In genomic region chr21:44949161-44950015, GRCh38 we compare ENCODE assay signal across 8 cellular contexts. TPM values are rescaled to one million over a fixed set of nuclear protein-coding genes. Genes with fewer than 3 reads are reported as not detected.
DNase-seq lines count a peak whose midpoint lies in the region; ATAC-seq and TF ChIP-seq lines count a peak whose summit lies in the region.

No MANE protein-coding gene starts in this region.

- no peaks in the 10 kb centered on the region; the same call in 1 of the 2 replicates for H3K36me3 Mint-ChIP-seq in HFFc6 (ENCODE audit: low read depth)

- POLR2A ChIA-PET in RWPE1 (lab: Yijun Ruan, JAX; ENCODE audit: low non-redundant PET) = interaction anchor here (1.1 kb wide), 1 partner anchor 10 kb away, joined by 4 read pairs; the partner anchor contains the start of gene SLX9

- CTCF ChIA-PET in RWPE1 (lab: Yijun Ruan, JAX) = interaction anchor here (0.5 to 5.4 kb wide), 24 partner anchors 9 to 1526 kb away, joined by 3 to 57 read pairs (median 3); partner anchors contain the start of gene SLX9

- no peaks in the 10 kb centered on the region for H3K27me3 Mint-ChIP-seq in HFFc6 (ENCODE audit: insufficient read depth)

- no peaks in the 10 kb centered on the region for H3K4me1 Mint-ChIP-seq in HFFc6 (ENCODE audit: low read depth)

- ATAC-seq in GM18498 (IDR thresholded peaks at IDR 0.05; ENCODE audit: unreplicated experiment) = no peak

- no peak overlapping the region for H3K4me3 Mint-ChIP-seq in HFFc6

- no peaks in the 10 kb centered on the region for H3K9me3 ChIP-seq in vagina

- H3K4me3 ChIP-seq in vagina = no peak overlapping the region

- H3K36me3 ChIP-seq in vagina = peaks cover 0 to 6% of the 10 kb centered on the region in 2 donors

- H3K4me1 ChIP-seq in vagina = peaks cover 17% of the 10 kb centered on the region

- intact Hi-C loops in vagina (cut with DNase I) = loop anchor here (2.0 to 10.0 kb wide), 4 partner anchors 125 to 495 kb away; partner anchors contain the start of gene ADARB1

- H3K27ac ChIP-seq in RWPE1 (peak overlapping the region; percentile 52), vagina (no peak overlapping the region)

- TF ChIP-seq POLR2A in vagina (IDR thresholded peaks at IDR 0.05) = no peak

- H3K9me3 Mint-ChIP-seq in HFFc6 = no peaks in the 10 kb centered on the region

- TF ChIP-seq CTCF in HFFc6 (IDR thresholded peaks at IDR 0.05) (peak; percentile 97), RWPE1 (conservative IDR thresholded peaks at IDR 0.05; ENCODE audit: low read depth) (peak; percentile 92), vagina (IDR thresholded peaks at IDR 0.05) (peak; percentile 89 to 95 (median 95))

- no peak overlapping the region for H3K27ac Mint-ChIP-seq in HFFc6

- no peaks in the 10 kb centered on the region for H3K27me3 ChIP-seq in vagina

- DNase-seq in D341Med (ENCODE audit: low spot score) = peak; percentile 89
- peak; percentile 18 for DNase-seq in HFFc6
- peak; percentile 79 for DNase-seq in RWPE1 (ENCODE audit: low spot score)
- peak; percentile 74 for DNase-seq in activated gamma-delta T cell treated with anti-CD3 and anti-CD28 coated beads, Interleukin-2, amount 50 U/mL, for 16 hours (ENCODE audit: low read depth)
- DNase-seq in glomerular visceral epithelial cell (ENCODE audit: extremely low spot score) = peak; percentile 79
- peak; percentile 53 for DNase-seq in pons (ENCODE audit: low spot score)
- DNase-seq in vagina (ENCODE audit: extremely low spot score in 2 of 2) = no peak

RNA-seq across cellular contexts. Expression of gene SLX9, which starts 9.6 kb away (rescaled TPM):
- 10 to 100 TPM; 27.7 to 34.7 (median 31.5) TPM for total RNA-seq in HFFc6 (2021; fragmentation: NEBNext Ultra II Directional; extraction: Animal tissue kit (Norgen Biotek cat#: 25700))
- 8.3 TPM for total RNA-seq in vagina

RNA-seq across cellular contexts. Expression of gene ITGB2, which starts 28.7 kb away (rescaled TPM):
- total RNA-seq in HFFc6 (2021; fragmentation: NEBNext Ultra II Directional; extraction: Animal tissue kit (Norgen Biotek cat#: 25700)) = under 1 TPM in 3 of 6 experiments, not detected in 3; 0.19 to 0.45 (median 0.33) TPM
- total RNA-seq in vagina = 35.1 TPM

Comparison
In these comparisons a context has a peak if more than half of its experiments do, and no peak if none do; other contexts are left out.
1. DNase-seq: peak in D341Med (single experiment), HFFc6 (single experiment), RWPE1 (single experiment), activated gamma-delta T cell treated with anti-CD3 and anti-CD28 coated beads, Interleukin-2, amount 50 U/mL, for 16 hours (single experiment), glomerular visceral epithelial cell (single experiment) and pons (single experiment); none in vagina (0 of 2).
2. RNA of gene ITGB2, which starts 28.7 kb away (total RNA-seq): 35.1 TPM in vagina (single experiment); 0.19 to 0.45 TPM in HFFc6; every median in the first group is over 10 times any median in the second.
3. Peak in every context shown above with its lines, with median percentiles within 50 percentile points of each other: CTCF ChIP-seq.